In genomic region chr12:9798008-9798619, GRCh38 we compare ENCODE assay signal across 8 cellular contexts. TPM values are rescaled to one million over a fixed set of nuclear protein-coding genes. Genes with fewer than 3 reads are reported as not detected.
DNase-seq lines count a peak whose midpoint lies in the region; ATAC-seq and TF ChIP-seq lines count a peak whose summit lies in the region.

No MANE protein-coding gene starts in this region.

- no peak overlapping the region for H3K9ac ChIP-seq in OCI-LY3 (ENCODE audit: low read length)

- WGBS in heart right ventricle, 2 donors: 41 to 54% methylated on average over 6 of the region's 6 CpGs

- no peaks in the 10 kb centered on the region; the same call in none of the 2 replicates for H3K27me3 ChIP-seq in BE2C
- no peaks in the 10 kb centered on the region for H3K27me3 ChIP-seq in OCI-LY3 (ENCODE audit: low read depth, low read length)
- no peaks in the 10 kb centered on the region for H3K27me3 ChIP-seq in heart right ventricle
- no peaks in the 10 kb centered on the region for H3K27me3 ChIP-seq in vagina

- H3K4me3 ChIP-seq in BE2C (ENCODE audit: low read depth, low read length) (no peak overlapping the region), OCI-LY3 (ENCODE audit: low read length) (no peak overlapping the region), heart right ventricle (no peak overlapping the region), vagina (no peak overlapping the region)

- TF ChIP-seq POLR2A in vagina (IDR thresholded peaks at IDR 0.05): no peak

- H3K4me1 ChIP-seq in BE2C: no peaks in the 10 kb centered on the region
- peaks cover 47% of the 10 kb centered on the region for H3K4me1 ChIP-seq in OCI-LY3 (ENCODE audit: low read length)
- peaks cover 0 to 36% (median 0%) of the 10 kb centered on the region in 9 donors for H3K4me1 ChIP-seq in heart right ventricle
- H3K4me1 ChIP-seq in vagina: no peaks in the 10 kb centered on the region

- ATAC-seq in GM19043 (IDR thresholded peaks at IDR 0.05; ENCODE audit: low read depth, unreplicated experiment): peak; percentile 98
- ATAC-seq in HG03159 (IDR thresholded peaks at IDR 0.05; ENCODE audit: unreplicated experiment): peak; percentile 93
- peak in 5 of 8 donors; percentile 55 to 92 (median 64) for ATAC-seq in heart right ventricle

- H3K9me3 ChIP-seq in BE2C (no peaks in the 10 kb centered on the region), OCI-LY3 (ENCODE audit: insufficient read depth, low read length) (no peaks in the 10 kb centered on the region), heart right ventricle (no peaks in the 10 kb centered on the region), vagina (no peaks in the 10 kb centered on the region)

- intact Hi-C loops in heart right ventricle (cut with DNase I) (loop anchor here in 3 of 10 donors (2.0 to 5.0 kb wide), 2 partner anchors 46 to 47 kb away; no protein-coding TSS in a partner anchor), vagina (cut with DNase I) (no loop called here)

- TF ChIP-seq CTCF in BE2C (IDR thresholded peaks at IDR 0.05; ENCODE audit: low read depth, low read length) (peak; percentile 23; the same call in 1 of the 2 replicates), OCI-LY3 (IDR thresholded peaks at IDR 0.05; ENCODE audit: low read depth, low read length) (peak; percentile 95), heart right ventricle (IDR thresholded peaks at IDR 0.05) (peak in 7 of 9 donors; percentile 27 to 61 (median 43)), vagina (IDR thresholded peaks at IDR 0.05) (no peak)

- H3K79me2 ChIP-seq in OCI-LY3 (ENCODE audit: low read length): no peaks in the 10 kb centered on the region

- H3K27ac ChIP-seq in OCI-LY3 (ENCODE audit: low read length): no peak overlapping the region
- H3K27ac ChIP-seq in heart right ventricle: no peak overlapping the region
- no peak overlapping the region for H3K27ac ChIP-seq in vagina

- H2AFZ ChIP-seq in OCI-LY3 (ENCODE audit: low read depth, low read length): no peak overlapping the region

- DNase-seq in BE2C (no peak), heart right ventricle (no peak), vagina (ENCODE audit: extremely low spot score in 2 of 2) (no peak)
- DNase-seq in activated T-cell treated with anti-CD3 and anti-CD28 coated beads, Interleukin-2, amount 50 U/mL, for 48 hours: peak; percentile 67 to 70
- DNase-seq in stimulated activated CD4-positive, alpha-beta T cell treated with anti-CD3 and anti-CD28 coated beads, Interleukin-1b, Interleukin-23, amount 100 ng/mL, for 24 hours (ENCODE audit: low read depth in 4 of 4, low spot score in 1 of 4): peak in 3 of 4 experiments; percentile 21 to 48 (median 27)

- H3K36me3 ChIP-seq in BE2C (no peaks in the 10 kb centered on the region), OCI-LY3 (replicated peaks; ENCODE audit: low read depth, low read length) (no peaks in the 10 kb centered on the region), heart right ventricle (no peaks in the 10 kb centered on the region), vagina (no peaks in the 10 kb centered on the region)

- H4K20me1 ChIP-seq in OCI-LY3 (ENCODE audit: insufficient read depth, low read length): no peaks in the 10 kb centered on the region

- H3K4me2 ChIP-seq in OCI-LY3 (ENCODE audit: low read length): no peak overlapping the region

RNA-seq across cellular contexts. Expression of gene KLRF1, which starts 29.2 kb away (rescaled TPM):
- polyA plus RNA-seq in BE2C (2012; ENCODE audit: insufficient read depth, insufficient read length, low read depth): not detected
- 1 to 10 TPM in 1 of 10 donors, under 1 TPM in 3, not detected in 6; 0.19 to 1.8 (median 0.40) TPM for total RNA-seq in heart right ventricle
- polyA plus RNA-seq in heart right ventricle: 1 to 10 TPM in 1 of 2 donors, under 1 TPM in 1; 0.19 to 2.3 TPM
- not detected for total RNA-seq in vagina

RNA-seq across cellular contexts. Expression of gene CD69, which starts 37.4 kb away (rescaled TPM):
- not detected for polyA plus RNA-seq in BE2C (2012; ENCODE audit: insufficient read depth, insufficient read length, low read depth)
- total RNA-seq in heart right ventricle (1 to 10 TPM in 3 of 10 donors, under 1 TPM in 5, not detected in 2; 0.17 to 6.2 (median 0.50) TPM), vagina (28.5 TPM)
- under 1 TPM; 0.22 to 0.55 TPM for polyA plus RNA-seq in heart right ventricle

Comparison
In these comparisons a context has a peak if more than half of its experiments do, and no peak if none do; other contexts are left out.
1. DNase-seq: peak in activated T-cell treated with anti-CD3 and anti-CD28 coated beads, Interleukin-2, amount 50 U/mL, for 48 hours (2 of 2) and stimulated activated CD4-positive, alpha-beta T cell treated with anti-CD3 and anti-CD28 coated beads, Interleukin-1b, Interleukin-23, amount 100 ng/mL, for 24 hours (3 of 4); none in BE2C (single experiment), heart right ventricle (0 of 2) and vagina (0 of 2).
2. CTCF ChIP-seq: peak in BE2C (single experiment), OCI-LY3 (single experiment) and heart right ventricle (7 of 9); none in vagina (0 of 3).
3. Peak in every context shown above with its lines, with median percentiles within 50 percentile points of each other: ATAC-seq.